Comparison of ENCODE assay signal across 24 cellular contexts in genomic region chr9:88971131-88971960, GRCh38. TPM values are rescaled to one million over a fixed set of nuclear protein-coding genes. Genes with fewer than 3 reads are reported as not detected.
DNase-seq lines count a peak whose midpoint lies in the region; FAIRE-seq and TF ChIP-seq lines count a peak whose summit lies in the region.
"Had no signal": no experiment of that assay in that cellular context is flagged by ENCODE, and none has a peak within 500 bp of the region (broad histone marks: within the 10 kb centered on the region; RNA-seq: fewer than 3 reads in every experiment).

No MANE protein-coding gene starts in this region.

- TF ChIP-seq RAD21 in H1 (IDR thresholded peaks at IDR 0.05 in 1 of 2, conservative IDR thresholded peaks at IDR 0.05 in 1 of 2; ENCODE audit: low read depth in 2 of 2, low read length in 2 of 2) = peak in 1 of 2 experiments; percentile 17; a peak in 1 of 4 replicates

- FAIRE-seq in H1 (lab: Jason Lieb, UNC) = no peak
- FAIRE-seq: A549, D721Med, GM19239, H54 had no signal

- H3K4me1 ChIP-seq in H1 (replicated peaks in 1 of 4; ENCODE audit: control insufficient read depth in 3 of 4, insufficient read depth in 4 of 4, low read length in 3 of 4) (peaks cover 0 to 7% (median 4%) of the 10 kb centered on the region in 4 experiments; a peak in 3 of 7 replicates), neuronal stem cell (ENCODE audit: control insufficient read depth in 2 of 2, insufficient read depth in 1 of 2, low read depth in 1 of 2, low read length in 2 of 2) (peaks cover 8 to 18% of the 10 kb centered on the region in 2 donors)
- H3K4me1 ChIP-seq: A549 had no signal

- no peak overlapping the region for H4K5ac ChIP-seq in H1 (ENCODE audit: insufficient read length, low read depth, low read length)

- no peak overlapping the region for H2BK15ac ChIP-seq in H1 (ENCODE audit: low read length)
- no peak overlapping the region for H2BK15ac ChIP-seq in neuronal stem cell (ENCODE audit: low read length)

- no peak overlapping the region for H3K9ac ChIP-seq in H1 (replicated peaks in 1 of 4; ENCODE audit: extremely low read depth in 1 of 4, low read depth in 3 of 4, low read length in 3 of 4)
- H3K9ac ChIP-seq in neuronal stem cell (ENCODE audit: low read depth, low read length, poor library complexity) = no peak overlapping the region

- H3K23me2 ChIP-seq in H1 (ENCODE audit: low read depth, low read length) = peaks cover 12% of the 10 kb centered on the region

- TF ChIP-seq CTCF in H1 (IDR thresholded peaks at IDR 0.05; ENCODE audit: control extremely low read depth in 1 of 3, insufficient read depth in 1 of 3, low read depth in 1 of 3, low read length in 3 of 3) = peak in 1 of 3 experiments; percentile 19; a peak in 2 of 4 replicates
- TF ChIP-seq CTCF in GM13976 (IDR thresholded peaks at IDR 0.05; ENCODE audit: borderline replicate concordance, control extremely low read depth, extremely low read depth, insufficient read depth, missing control alignments) = no peak

- H2BK5ac ChIP-seq in H1 (ENCODE audit: low read depth, low read length) = no peak overlapping the region
- H2BK5ac ChIP-seq in neuronal stem cell (ENCODE audit: low read length) = no peak overlapping the region

- POLR2A ChIA-PET in H1 (lab: Charles Lee; ENCODE audit: partially characterized antibody) = no interaction called here

- TF ChIP-seq POLR2A in H1 (IDR thresholded peaks at IDR 0.05; ENCODE audit: control extremely low read depth in 1 of 2, low read depth in 2 of 2, low read length in 2 of 2) = no peak

- no peak for TF ChIP-seq EP300 in H1 (IDR thresholded peaks at IDR 0.05; ENCODE audit: borderline replicate concordance in 1 of 2, low read depth in 2 of 2, low read length in 2 of 2)

- H3K4me2 ChIP-seq in H1 (ENCODE audit: insufficient read depth in 1 of 2, low read depth in 2 of 2, low read length in 2 of 2) (no peak overlapping the region), neuronal stem cell (ENCODE audit: insufficient read depth, low read length, poor library complexity, severe bottlenecking) (no peak overlapping the region)
- H3K4me2 ChIP-seq: A549 had no signal

- no peak overlapping the region for H3K4ac ChIP-seq in H1 (replicated peaks; ENCODE audit: insufficient read length, low read depth, low read length)
- no peak overlapping the region for H3K4ac ChIP-seq in neuronal stem cell (ENCODE audit: low read length)

- H3K18ac ChIP-seq in H1 (ENCODE audit: extremely low read depth, low read length) = no peak overlapping the region; the same call in 1 of the 2 replicates
- H3K18ac ChIP-seq in neuronal stem cell (ENCODE audit: low read length) = peak overlapping the region; percentile 68

- no peak overlapping the region for H3K14ac ChIP-seq in H1 (ENCODE audit: insufficient read length)
- H3K14ac ChIP-seq in neuronal stem cell (ENCODE audit: low read length) = no peak overlapping the region

- DNase-seq in H7 (peak; percentile 53), H1 (ENCODE audit: low read depth in 1 of 2, low spot score in 2 of 2) (no peak), neuronal stem cell (ENCODE audit: low spot score) (peak; percentile 52), glomerular visceral epithelial cell (ENCODE audit: extremely low spot score) (no peak), GM13976 (ENCODE audit: low spot score) (no peak), EL (no peak)
- peak; percentile 40 for DNase-seq in activated CD8-positive, alpha-beta memory T cell treated with anti-CD3 and anti-CD28 coated beads, Interleukin-2, amount 50 U/mL, for 48 hours
- DNase-seq in stimulated activated CD4-positive, alpha-beta T cell treated with anti-CD3 and anti-CD28 coated beads, Interleukin-12 subunit alpha, Interleukin-12 subunit beta, amount 100 ng/mL, for 4 hours = no peak
- DNase-seq: DMS53, GF-D8, KBM-7, MM.1S, NCI-H1048, NCI-H1417 treated with DMSO at 0.1 percent for 48 hours, NCI-H187, NCI-H446, NCI-H526, SHP77 treated with DMSO at 0.1 percent for 48 hours had no signal

- peak overlapping the region; percentile 15 for H4K91ac ChIP-seq in H1 (replicated peaks; ENCODE audit: insufficient read length, low read length)
- no peak overlapping the region for H4K91ac ChIP-seq in neuronal stem cell (ENCODE audit: low read depth, low read length, poor library complexity)

- H3K27ac ChIP-seq in H1 (ENCODE audit: low read depth, low read length) = no peak overlapping the region
- no peak overlapping the region for H3K27ac ChIP-seq in neuronal stem cell (replicated peaks; ENCODE audit: low read length)
- H3K27ac ChIP-seq: A549, SK-N-MC had no signal

- no peak overlapping the region for H2BK12ac ChIP-seq in H1 (ENCODE audit: low read depth, low read length)
- H2BK12ac ChIP-seq in neuronal stem cell (ENCODE audit: low read length) = no peak overlapping the region

- H3K4me3 ChIP-seq in H7 (ENCODE audit: insufficient read depth, low read depth, low read length) (no peak overlapping the region), H1 (ENCODE audit: extremely low read depth in 1 of 4, insufficient read depth in 2 of 4, low read depth in 3 of 4, low read length in 4 of 4) (no peak overlapping the region), neuronal stem cell (ENCODE audit: low read length in 2 of 2) (no peak overlapping the region)
- H3K4me3 ChIP-seq: A549, SK-N-MC had no signal

- H3K27me3 ChIP-seq in H7 (ENCODE audit: control insufficient read depth, insufficient read depth, low read length) (no peaks in the 10 kb centered on the region), H1 (replicated peaks in 1 of 4; ENCODE audit: control insufficient read depth in 3 of 4, extremely low read depth in 1 of 4, insufficient read depth in 3 of 4, low read length in 3 of 4) (peaks cover 0 to 3% (median 0%) of the 10 kb centered on the region in 4 experiments; a peak in 1 of 7 replicates), neuronal stem cell (ENCODE audit: control insufficient read depth in 3 of 3, insufficient read depth in 3 of 3, low read depth in 1 of 3, low read length in 3 of 3) (peaks cover 0 to 10% (median 4%) of the 10 kb centered on the region in 3 experiments)

- H3K36me3 ChIP-seq in H7 (replicated peaks; ENCODE audit: control insufficient read depth, insufficient read depth, low read length) = no peaks in the 10 kb centered on the region
- H3K36me3 ChIP-seq in H1 (ENCODE audit: control insufficient read depth in 2 of 4, insufficient read depth in 4 of 4, low read length in 3 of 4) = peaks cover 0 to 2% (median 0%) of the 10 kb centered on the region in 4 experiments; a peak in 1 of 8 replicates
- peaks cover 0 to 3% of the 10 kb centered on the region in 2 donors for H3K36me3 ChIP-seq in neuronal stem cell (replicated peaks in 1 of 2; ENCODE audit: control insufficient read depth in 2 of 2, insufficient read depth in 2 of 2, low read length in 2 of 2)

- CTCF ChIA-PET in H1 (lab: Charles Lee; ENCODE audit: partially characterized antibody) = interaction anchor here (0.5 to 1.1 kb wide), 4 partner anchors 14 to 371 kb away, joined by 3 to 4 read pairs (median 3); no protein-coding TSS in a partner anchor

- H4K8ac ChIP-seq in H1 (ENCODE audit: extremely low read depth, insufficient read depth, low read length) = no peak overlapping the region
- no peak overlapping the region for H4K8ac ChIP-seq in neuronal stem cell (ENCODE audit: low read depth, low read length)

- H3K9me3 ChIP-seq in H1 (ENCODE audit: insufficient read depth in 2 of 2, low read depth in 1 of 2, low read length in 1 of 2) (no peaks in the 10 kb centered on the region; a peak in 1 of 4 replicates), neuronal stem cell (replicated peaks in 1 of 2; ENCODE audit: control insufficient read depth in 2 of 2, insufficient read depth in 1 of 2, low read depth in 1 of 2, low read length in 2 of 2) (peaks cover 0 to 19% of the 10 kb centered on the region in 2 donors)
- H3K9me3 ChIP-seq: A549 had no signal

- 0 out of 2 replicates have a peak overlapping the region, but pooled peaks have one; percentile 9 for H2AFZ ChIP-seq in H1 (ENCODE audit: low read length)
- H2AFZ ChIP-seq in neuronal stem cell (ENCODE audit: low read length) = peak overlapping the region; percentile 76

- in situ Hi-C loops in GM13976 (cut with MboI; ENCODE audit: low sequenced_read_pairs, unreplicated experiment) = no loop called here

- H2BK20ac ChIP-seq in H1 (ENCODE audit: low read length) = no peak overlapping the region

- peaks cover 0 to 5% of the 10 kb centered on the region in 2 experiments; a peak in 2 of 4 replicates for H3K79me2 ChIP-seq in H1 (ENCODE audit: control insufficient read depth in 1 of 2, insufficient read depth in 2 of 2, low read length in 2 of 2)

- peaks cover 0 to 12% of the 10 kb centered on the region in 2 experiments for H4K20me1 ChIP-seq in H1 (replicated peaks in 1 of 2; ENCODE audit: control insufficient read depth in 1 of 2, insufficient read depth in 2 of 2, low read length in 2 of 2)

- no peak overlapping the region for H3K56ac ChIP-seq in H1 (replicated peaks; ENCODE audit: insufficient read length, low read depth, low read length)

- H2BK120ac ChIP-seq in H1 (replicated peaks; ENCODE audit: low read depth, low read length) = no peak overlapping the region
- H2BK120ac ChIP-seq in neuronal stem cell (ENCODE audit: low read depth, low read length) = no peak overlapping the region

- H3K23ac ChIP-seq in H1 (ENCODE audit: insufficient read length) (no peak overlapping the region), neuronal stem cell (ENCODE audit: low read depth, low read length, poor library complexity) (peak overlapping the region; percentile 13)

- H3K79me1 ChIP-seq in H1 (ENCODE audit: low read depth, low read length) (no peaks in the 10 kb centered on the region), neuronal stem cell (ENCODE audit: low read depth, low read length) (peaks cover 2% of the 10 kb centered on the region)

- WGBS in H1 (ENCODE audit: extremely low coverage in 1 of 2, insufficient coverage in 1 of 2, insufficient read length in 1 of 2, insufficient replicate concordance in 2 of 2, low coverage in 1 of 2, low lambda C conversion rate in 2 of 2, missing lambda C conversion rate in 1 of 2), 2 experiments = 86% methylated on average over 23 of the region's 23 CpGs; no CpG with 5 or more reads in 1 of the 2 experiments
- no CpG with 5 or more reads among the region's 23 CpGs for WGBS in neuronal stem cell (ENCODE audit: extremely low coverage in 2 of 2, insufficient read length in 2 of 2, insufficient replicate concordance in 1 of 2), 2 donors

- H2AK5ac ChIP-seq in H1 (ENCODE audit: low read depth, low read length) (no peak overlapping the region), neuronal stem cell (ENCODE audit: low read depth, low read length) (no peak overlapping the region)

RNA-seq across cellular contexts. Expression of gene S1PR3, which starts 19.9 kb away (rescaled TPM):
- 9.3 and 25.0 TPM in 2 replicates for total RNA-seq in H7 (2014; rRNA removed; shearing (Covaris generic))
- 6.4 and 7.2 TPM in 2 replicates for total RNA-seq in H1 (2021; fragmentation: NEBNext Ultra II Directional; extraction: Animal tissue kit (Norgen Biotek cat#: 25700))
- polyA plus RNA-seq in H1 (2011; rRNA removed) = 3.7 and 4.9 TPM in 2 replicates
- 3.9 TPM for polyA plus RNA-seq in H1 (2011; cell fraction: cytosol; rRNA removed)
- 4.7 TPM for polyA plus RNA-seq in H1 (2011; cell fraction: nucleus; rRNA removed)
- polyA plus RNA-seq in H1 (2012, experiment 1 of 2) = 3.4 to 4.7 TPM (median 4.2 TPM) in 4 replicates
- polyA plus RNA-seq in H1 (2012, experiment 2 of 2) = 1.5 TPM
- 5.7 TPM for polyA plus RNA-seq in H1 (2013, experiment 1 of 2)
- polyA plus RNA-seq in H1 (2013, experiment 2 of 2) = 6.4 TPM
- polyA minus RNA-seq in H1 (2011; rRNA and poly(A)+ RNA removed) = 9.5 and 11.0 TPM in 2 replicates
- 4.0 TPM for polyA minus RNA-seq in H1 (2011; cell fraction: cytosol; rRNA and poly(A)+ RNA removed)
- 8.7 TPM for polyA minus RNA-seq in H1 (2011; cell fraction: nucleus; rRNA and poly(A)+ RNA removed)
- polyA plus RNA-seq in neuronal stem cell (2013, experiment 1 of 2) = 11.1 TPM
- 11.3 TPM for polyA plus RNA-seq in neuronal stem cell (2013, experiment 2 of 2)
- total RNA-seq: B cell had no signal

Comparison
In these comparisons a context has a peak if more than half of its experiments do, and no peak if none do; other contexts are left out.
1. DNase-seq: peak in H7 (single experiment), activated CD8-positive, alpha-beta memory T cell treated with anti-CD3 and anti-CD28 coated beads, Interleukin-2, amount 50 U/mL, for 48 hours (single experiment) and neuronal stem cell (single experiment); none in H1 (0 of 2), glomerular visceral epithelial cell (single experiment), stimulated activated CD4-positive, alpha-beta T cell treated with anti-CD3 and anti-CD28 coated beads, Interleukin-12 subunit alpha, Interleukin-12 subunit beta, amount 100 ng/mL, for 4 hours (single experiment), GM13976 (single experiment) and EL (single experiment).